25 cellular contexts compared by ENCODE assay signal in the genomic region with DNA sequence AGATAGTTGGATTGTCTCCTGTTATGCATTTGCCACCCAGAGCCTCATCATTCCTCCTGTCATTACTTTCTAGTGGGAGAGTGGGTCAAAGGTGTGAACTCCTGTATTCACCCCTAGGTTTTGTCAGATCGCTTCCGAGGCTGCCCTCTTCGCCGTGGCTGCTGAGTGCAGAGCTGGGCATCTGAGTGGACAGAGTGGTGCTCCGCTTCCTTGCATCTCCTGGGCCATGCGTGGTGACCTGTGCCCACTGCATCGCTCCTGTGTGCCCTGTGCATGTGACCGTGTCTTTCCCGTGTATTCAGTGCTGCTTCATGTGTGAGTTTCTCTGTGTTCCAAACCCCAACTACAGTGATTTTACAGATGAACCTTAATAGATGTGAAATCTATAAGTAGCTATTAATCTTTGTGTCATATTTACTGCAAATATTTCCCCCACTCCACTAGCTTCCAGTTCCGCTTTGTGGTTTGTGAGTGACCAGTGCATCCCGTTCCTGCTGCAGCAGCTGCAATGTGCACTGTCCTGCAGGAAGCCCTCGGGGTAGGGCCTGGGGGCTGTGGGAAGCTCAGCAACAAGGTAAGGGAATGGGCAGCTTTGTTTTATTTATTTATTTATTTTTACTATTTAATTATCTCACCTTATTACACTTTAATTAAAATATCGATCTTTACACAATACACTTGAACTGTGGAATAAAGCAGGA. TPM values are rescaled to one million over a fixed set of nuclear protein-coding genes. Genes with fewer than 3 reads are reported as not detected.
DNase-seq lines count a peak whose midpoint lies in the region; ATAC-seq and TF ChIP-seq lines count a peak whose summit lies in the region.
"Had no signal": no experiment of that assay in that cellular context is flagged by ENCODE, and none has a peak within 500 bp of the region (broad histone marks: within the 10 kb centered on the region; RNA-seq: fewer than 3 reads in every experiment).

No MANE protein-coding gene starts in this region.

- intact Hi-C loops in transverse colon (cut with DNase I; ENCODE audit: low total_unique reads) = no loop called here

- TF ChIP-seq CTCF in WERI-Rb-1 (IDR thresholded peaks at IDR 0.05; ENCODE audit: low read depth, low read length) (no peak), type B pancreatic cell (conservative IDR thresholded peaks at IDR 0.05) (no peak), foreskin keratinocyte (conservative IDR thresholded peaks at IDR 0.05) (no peak), transverse colon (IDR thresholded peaks at IDR 0.05) (no peak)

- no peak overlapping the region for H3K23ac ChIP-seq in mesenchymal stem cell (ENCODE audit: low read length in 2 of 2)

- H3K79me1 ChIP-seq in mesenchymal stem cell (replicated peaks; ENCODE audit: low read length, poor library complexity, severe bottlenecking) = no peaks in the 10 kb centered on the region

- H3K9me3 Mint-ChIP-seq in type B pancreatic cell = peaks cover 13% of the 10 kb centered on the region

- H3K9ac ChIP-seq in mesenchymal stem cell (ENCODE audit: low read length) = no peak overlapping the region

- no peak overlapping the region for H3K4ac ChIP-seq in mesenchymal stem cell (ENCODE audit: low read depth in 1 of 2, low read length in 2 of 2)

- no peak overlapping the region for H2BK5ac ChIP-seq in mesenchymal stem cell (ENCODE audit: low read depth, low read length, poor library complexity, severe bottlenecking)

- H2BK12ac ChIP-seq in mesenchymal stem cell (ENCODE audit: low read length in 2 of 2) = peak overlapping the region in 1 of 2 experiments; percentile 50

- no peak for ATAC-seq in foreskin keratinocyte
- ATAC-seq: activated CD8-positive, alpha-beta T cell treated with anti-CD3 and anti-CD28 coated beads for 36 hours; psoas muscle had no signal

- no peak overlapping the region for H3K27ac ChIP-seq in WERI-Rb-1
- no peak overlapping the region for H3K27ac ChIP-seq in mesenchymal stem cell (ENCODE audit: low read length, poor library complexity, severe bottlenecking)
- H3K27ac ChIP-seq in foreskin keratinocyte = no peak overlapping the region
- no peak overlapping the region for H3K27ac ChIP-seq in transverse colon
- H3K27ac ChIP-seq: brain microvascular endothelial cell, colonic mucosa, psoas muscle, skin epidermis had no signal

- in situ Hi-C loops in transverse colon (cut with MboI; ENCODE audit: low pct_ligation_motif_present in 1 of 4, low pct_unique_long_range_greater_than_20kb in 1 of 4, low sequenced_read_pairs in 3 of 4) = no loop called here

- TF ChIP-seq EP300 in transverse colon (IDR thresholded peaks at IDR 0.05; ENCODE audit: low read depth) = no peak

- no peak overlapping the region for H2AK5ac ChIP-seq in mesenchymal stem cell (ENCODE audit: low read length, severe bottlenecking)

- H3K4me1 Mint-ChIP-seq in type B pancreatic cell (ENCODE audit: unreplicated experiment) = no peaks in the 10 kb centered on the region

- H3K27me3 Mint-ChIP-seq in type B pancreatic cell = peaks cover 7% of the 10 kb centered on the region

- H3K4me3 Mint-ChIP-seq in type B pancreatic cell = no peak overlapping the region
- H3K4me3 Mint-ChIP-seq: activated CD8-positive, alpha-beta T cell treated with anti-CD3 and anti-CD28 coated beads for 36 hours; activated T-cell treated with anti-CD3 and anti-CD28 coated beads, Interleukin-2, amount 50 U/mL, for 24 hours; T-helper 2 cell treated with Interferon-gamma antibody and Interleukin-4, amounts not matched to agents 5 μg/mL and 100 μg/mL, for 36 hours had no signal

- peaks cover 8% of the 10 kb centered on the region for H3K4me1 ChIP-seq in mesenchymal stem cell (ENCODE audit: control insufficient read depth, insufficient read depth, low read depth, low read length)
- no peaks in the 10 kb centered on the region for H3K4me1 ChIP-seq in foreskin keratinocyte
- H3K4me1 ChIP-seq in transverse colon = no peaks in the 10 kb centered on the region
- H3K4me1 ChIP-seq: BE2C, colonic mucosa had no signal

- H3K9me3 ChIP-seq in WERI-Rb-1 (ENCODE audit: severe bottlenecking) (peaks cover 8% of the 10 kb centered on the region), mesenchymal stem cell (ENCODE audit: control insufficient read depth, low read length) (peaks cover 34% of the 10 kb centered on the region), transverse colon (no peaks in the 10 kb centered on the region)
- H3K9me3 ChIP-seq: BE2C, colonic mucosa had no signal

- no peak overlapping the region for H2AFZ ChIP-seq in mesenchymal stem cell (ENCODE audit: low read depth, low read length)

- H3K27me3 ChIP-seq in WERI-Rb-1 (ENCODE audit: insufficient read depth, low read depth, severe bottlenecking) (no peaks in the 10 kb centered on the region), mesenchymal stem cell (ENCODE audit: control insufficient read depth in 1 of 2, insufficient read depth in 1 of 2, low read length in 2 of 2) (peaks cover 0 to 2% of the 10 kb centered on the region in 2 experiments), foreskin keratinocyte (no peaks in the 10 kb centered on the region), transverse colon (peaks cover 7% of the 10 kb centered on the region)
- H3K27me3 ChIP-seq: colonic mucosa had no signal

- no peak overlapping the region for H3K18ac ChIP-seq in mesenchymal stem cell (ENCODE audit: low read depth in 1 of 2, low read length in 2 of 2)

- H2BK15ac ChIP-seq in mesenchymal stem cell (ENCODE audit: low read depth, poor library complexity, severe bottlenecking) = no peak overlapping the region

- H3K36me3 Mint-ChIP-seq in type B pancreatic cell = no peaks in the 10 kb centered on the region

- H3K14ac ChIP-seq in mesenchymal stem cell (ENCODE audit: low read length in 2 of 2) = no peak overlapping the region

- no peak overlapping the region for H3K27ac Mint-ChIP-seq in type B pancreatic cell
- H3K27ac Mint-ChIP-seq: activated CD8-positive, alpha-beta T cell treated with anti-CD3 and anti-CD28 coated beads for 36 hours; activated T-cell treated with anti-CD3 and anti-CD28 coated beads, Interleukin-2, amount 50 U/mL, for 24 hours; T-helper 2 cell treated with Interferon-gamma antibody and Interleukin-4, amounts not matched to agents 5 μg/mL and 100 μg/mL, for 36 hours had no signal

- no peak overlapping the region for H3K4me2 ChIP-seq in mesenchymal stem cell (ENCODE audit: low read length, poor library complexity, severe bottlenecking)

- peak overlapping the region; percentile 35 for H2BK120ac ChIP-seq in mesenchymal stem cell (ENCODE audit: low read depth, low read length)

- DNase-seq in activated effector memory CD4-positive, alpha-beta T cell treated with anti-CD3 and anti-CD28 coated beads, Interleukin-2, amount 50 U/mL, for 16 hours = peak; percentile 33
- no peak for DNase-seq in activated effector memory CD4-positive, alpha-beta T cell treated with Interleukin-2 at 50 U/mL for 16 hours
- peak; percentile 7 for DNase-seq in WERI-Rb-1
- DNase-seq in mesenchymal stem cell = no peak
- DNase-seq in type B pancreatic cell (ENCODE audit: extremely low spot score, unreplicated experiment) = peak; percentile 56
- no peak for DNase-seq in foreskin keratinocyte
- DNase-seq in transverse colon = no peak
- DNase-seq in SIG-M5 treated with dmso at 0.1 percent for 504 hours (lab: John Stamatoyannopoulos, UW; ENCODE audit: unreplicated experiment) = no peak
- DNase-seq: activated CD8-positive, alpha-beta T cell treated with anti-CD3 and anti-CD28 coated beads for 36 hours; activated naive CD4-positive, alpha-beta T cell; BE2C; brain microvascular endothelial cell; DMS79; Karpas-422; NCI-H1092; NCI-H187 treated with DMSO at 0.1 percent for 48 hours; psoas muscle had no signal

- no peak overlapping the region for H4K91ac ChIP-seq in mesenchymal stem cell (ENCODE audit: low read length)

- H3K36me3 ChIP-seq in WERI-Rb-1 = no peaks in the 10 kb centered on the region
- no peaks in the 10 kb centered on the region for H3K36me3 ChIP-seq in mesenchymal stem cell (ENCODE audit: control insufficient read depth in 1 of 2, insufficient read depth in 2 of 2, low read depth in 1 of 2, low read length in 2 of 2)
- no peaks in the 10 kb centered on the region for H3K36me3 ChIP-seq in transverse colon
- H3K36me3 ChIP-seq: BE2C, brain microvascular endothelial cell, colonic mucosa had no signal

- H3K4me3 ChIP-seq in WERI-Rb-1 (ENCODE audit: low read depth, low read length) (no peak overlapping the region), mesenchymal stem cell (ENCODE audit: insufficient read depth in 1 of 2, low read depth in 1 of 2, low read length in 2 of 2) (no peak overlapping the region), transverse colon (no peak overlapping the region)
- H3K4me3 ChIP-seq: colonic mucosa, lung, psoas muscle, skin epidermis had no signal

- H4K8ac ChIP-seq in mesenchymal stem cell (ENCODE audit: low read length) = no peak overlapping the region

- no peak for TF ChIP-seq POLR2A in transverse colon (IDR thresholded peaks at IDR 0.05)

- 99% methylated on average over 10 of the region's 13 CpGs for WGBS in mesenchymal stem cell
- 70 to 93% methylated on average over 4 to 13 of the region's 13 CpGs for WGBS in transverse colon (ENCODE audit: low coverage in 1 of 2), 2 donors

RNA-seq across cellular contexts. Expression of gene C13orf46, which starts 53.1 kb away (rescaled TPM):
- 0.43 TPM for polyA plus RNA-seq in mesenchymal stem cell (2013, experiment 1 of 2)
- 0.45 TPM for polyA plus RNA-seq in mesenchymal stem cell (2013, experiment 2 of 2)
- total RNA-seq in type B pancreatic cell (ENCODE audit: low replicate concordance) = 0.29 TPM in 1 of 2 replicates, not detected in the other
- total RNA-seq in foreskin keratinocyte = not detected in 2 replicates
- polyA plus RNA-seq in foreskin keratinocyte = 0.02 TPM in 1 of 2 replicates, not detected in the other
- total RNA-seq in transverse colon = 10 to 100 TPM in 1 of 4 donors, 1 to 10 TPM in 1, under 1 TPM in 1, not detected in 1; 0.41 to 77.4 (median 1.1) TPM
- total RNA-seq: H4 had no signal
- polyA plus RNA-seq: keratinocyte had no signal

RNA-seq across cellular contexts. Expression of gene GAS6, which starts 56.9 kb away (rescaled TPM):
- polyA plus RNA-seq in mesenchymal stem cell (2013, experiment 1 of 2) = 126 TPM
- 127 TPM for polyA plus RNA-seq in mesenchymal stem cell (2013, experiment 2 of 2)
- 42.9 and 102 TPM in 2 replicates for total RNA-seq in type B pancreatic cell (ENCODE audit: low replicate concordance)
- 230 and 426 TPM in 2 replicates for total RNA-seq in foreskin keratinocyte
- polyA plus RNA-seq in foreskin keratinocyte = 282 and 494 TPM in 2 replicates
- total RNA-seq in transverse colon = 100 to 1,000 TPM; 152 to 284 (median 169) TPM
- total RNA-seq: OCI-LY7 had no signal

Comparison
In these comparisons a context has a peak if more than half of its experiments do, and no peak if none do; other contexts are left out.
1. DNase-seq: peak in activated effector memory CD4-positive, alpha-beta T cell treated with anti-CD3 and anti-CD28 coated beads, Interleukin-2, amount 50 U/mL, for 16 hours (single experiment), WERI-Rb-1 (single experiment) and type B pancreatic cell (single experiment); none in activated effector memory CD4-positive, alpha-beta T cell treated with Interleukin-2 at 50 U/mL for 16 hours (single experiment), mesenchymal stem cell (single experiment), foreskin keratinocyte (0 of 2), transverse colon (single experiment) and SIG-M5 treated with dmso at 0.1 percent for 504 hours (single experiment).